ENCODE assay signal across 1 cellular context in genomic region chr3:51672083-51672475, GRCh38.
TF ChIP-seq lines count a peak whose summit lies in the region.

No MANE protein-coding gene starts in this region.

TF ChIP-seq in GM12878, 131 proteins besides CTCF, POLR2A, EP300 and RAD21:
- TF ChIP-seq POLR2AphosphoS5 (IDR thresholded peaks at IDR 0.05; ENCODE audit: low read length): peak; percentile 18; the same call in 1 of the 2 replicates
- TF ChIP-seq, protein P1, sequence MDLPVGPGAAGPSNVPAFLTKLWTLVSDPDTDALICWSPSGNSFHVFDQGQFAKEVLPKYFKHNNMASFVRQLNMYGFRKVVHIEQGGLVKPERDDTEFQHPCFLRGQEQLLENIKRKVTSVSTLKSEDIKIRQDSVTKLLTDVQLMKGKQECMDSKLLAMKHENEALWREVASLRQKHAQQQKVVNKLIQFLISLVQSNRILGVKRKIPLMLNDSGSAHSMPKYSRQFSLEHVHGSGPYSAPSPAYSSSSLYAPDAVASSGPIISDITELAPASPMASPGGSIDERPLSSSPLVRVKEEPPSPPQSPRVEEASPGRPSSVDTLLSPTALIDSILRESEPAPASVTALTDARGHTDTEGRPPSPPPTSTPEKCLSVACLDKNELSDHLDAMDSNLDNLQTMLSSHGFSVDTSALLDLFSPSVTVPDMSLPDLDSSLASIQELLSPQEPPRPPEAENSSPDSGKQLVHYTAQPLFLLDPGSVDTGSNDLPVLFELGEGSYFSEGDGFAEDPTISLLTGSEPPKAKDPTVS (IDR thresholded peaks at IDR 0.05; ENCODE audit: low read depth, low read length): no peak
- TF ChIP-seq RUNX3 (IDR thresholded peaks at IDR 0.05; ENCODE audit: low read length): peak; percentile 3; the same call in 1 of the 2 replicates
- 0 out of 4 replicates have a peak, but pooled peaks of 1 of the 2 experiments have one; percentile 8 for TF ChIP-seq ETV6 (conservative IDR thresholded peaks at IDR 0.05 in 1 of 2, IDR thresholded peaks at IDR 0.05 in 1 of 2; ENCODE audit: borderline replicate concordance in 1 of 2, low read depth in 1 of 2)
- no peak for TF ChIP-seq TCF7 (IDR thresholded peaks at IDR 0.05; ENCODE audit: borderline replicate concordance)
